In the genomic region with DNA sequence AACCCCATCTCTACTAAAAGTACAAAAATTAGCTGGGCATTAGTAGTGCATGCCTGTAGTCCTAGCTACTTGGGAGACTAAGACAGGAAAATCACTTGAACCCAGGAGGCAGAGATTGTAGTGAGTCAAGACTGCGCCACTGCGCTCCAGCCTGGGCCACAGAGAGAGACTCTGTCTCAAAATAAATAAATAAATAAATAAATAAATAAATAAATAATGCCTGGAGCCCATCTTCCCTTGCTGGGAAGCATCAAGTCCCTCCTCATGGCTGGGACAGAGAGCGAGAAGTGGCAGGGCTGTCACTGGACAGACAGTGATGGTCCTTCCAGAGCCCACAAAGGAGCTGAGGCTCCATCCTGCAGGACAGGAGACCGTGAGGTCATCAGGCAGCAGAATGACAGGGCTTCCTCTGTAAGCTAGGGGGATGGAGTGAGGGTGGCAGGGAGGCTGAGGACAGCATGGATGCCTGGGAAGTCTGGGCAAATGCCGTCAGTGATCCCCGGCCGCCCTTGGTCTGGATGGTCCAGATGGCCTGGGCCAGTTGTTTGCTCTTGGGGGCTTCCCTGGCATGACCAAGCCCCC, we compare ENCODE assay signal across 20 cellular contexts. TPM values are rescaled to one million over a fixed set of nuclear protein-coding genes. Genes with fewer than 3 reads are reported as not detected.
DNase-seq lines count a peak whose midpoint lies in the region; ATAC-seq and TF ChIP-seq lines count a peak whose summit lies in the region.
"Had no signal": no experiment of that assay in that cellular context is flagged by ENCODE, and none has a peak within 500 bp of the region (broad histone marks: within the 10 kb centered on the region; RNA-seq: fewer than 3 reads in every experiment).

No MANE protein-coding gene starts in this region.

- no peaks in the 10 kb centered on the region for H3K27me3 Mint-ChIP-seq in activated CD8-positive, alpha-beta T cell treated with anti-CD3 and anti-CD28 coated beads for 36 hours
- H3K27me3 Mint-ChIP-seq: activated naive CD8-positive, alpha-beta T cell treated with anti-CD3 and anti-CD28 coated beads for 36 hours had no signal

- CTCF ChIA-PET in activated CD8-positive, alpha-beta T cell treated with anti-CD3 and anti-CD28 coated beads for 36 hours (lab: Charles Lee) = interaction anchor here (1.4 kb wide), 1 partner anchor 35 kb away, joined by 3 read pairs; no protein-coding TSS in a partner anchor

- TF ChIP-seq POLR2A in vagina (IDR thresholded peaks at IDR 0.05) = no peak

- H3K4me1 Mint-ChIP-seq in activated CD8-positive, alpha-beta T cell treated with anti-CD3 and anti-CD28 coated beads for 36 hours (ENCODE audit: low read depth) = no peaks in the 10 kb centered on the region
- H3K4me1 Mint-ChIP-seq: activated naive CD8-positive, alpha-beta T cell treated with anti-CD3 and anti-CD28 coated beads for 36 hours; naive B cell; stimulated activated naive B cell treated with anti-CD40 and anti-IgM and Interleukin-4, amounts not matched to agents 10 μg/mL and 1 μg/mL and 100 μg/mL, for 72 hours; WTC11 had no signal

- DNase-seq in M059J (ENCODE audit: low read depth) (peak; percentile 59), coronary artery (ENCODE audit: low spot score) (no peak), psoas muscle (no peak), vagina (ENCODE audit: extremely low spot score in 2 of 2) (no peak), left colon (no peak), HUDEP-2 (lab: John Stamatoyannopoulos, UW; ENCODE audit: unreplicated experiment in 76 of 76) (no peak)
- no peak for DNase-seq in activated CD8-positive, alpha-beta T cell treated with anti-CD3 and anti-CD28 coated beads for 36 hours
- DNase-seq: activated CD8-positive, alpha-beta T cell treated with anti-CD3 and anti-CD28 coated beads, Interleukin-2, amount 10 ng/mL, durations not matched to agents 7 days and 5 days; activated naive CD8-positive, alpha-beta T cell treated with anti-CD3 and anti-CD28 coated beads for 36 hours; activated T-cell treated with anti-CD3 and anti-CD28 coated beads, Interleukin-2, amount 50 U/mL, for 48 hours; naive B cell; NCI-H1105 treated with DMSO at 0.1 percent for 48 hours; NCI-H69; SJCRH30; stimulated activated naive B cell treated with anti-CD40 and anti-IgM and Interleukin-4, amounts not matched to agents 10 μg/mL and 1 μg/mL and 100 μg/mL, for 72 hours; T-helper 2 cell had no signal

- POLR2A ChIA-PET in activated CD8-positive, alpha-beta T cell treated with anti-CD3 and anti-CD28 coated beads for 36 hours (lab: Charles Lee) = no interaction called here

- H3K27me3 ChIP-seq in psoas muscle (ENCODE audit: insufficient read depth in 3 of 3, low read length in 2 of 3) (no peaks in the 10 kb centered on the region), vagina (no peaks in the 10 kb centered on the region)
- H3K27me3 ChIP-seq: cardiac muscle cell, SJCRH30 had no signal

- intact Hi-C loops in psoas muscle (cut with DNase I) = no loop called here
- intact Hi-C loops in vagina (cut with DNase I) = loop anchor here (5.0 kb wide), 1 partner anchor 36 kb away; the partner anchor contains the start of gene ELN
- intact Hi-C loops in left colon (cut with DNase I, micrococcal nuclease) = no loop called here
- intact Hi-C loops in activated CD8-positive, alpha-beta T cell treated with anti-CD3 and anti-CD28 coated beads for 36 hours (cut with micrococcal nuclease) = no loop called here

- no peak overlapping the region for H3K4me3 Mint-ChIP-seq in activated CD8-positive, alpha-beta T cell treated with anti-CD3 and anti-CD28 coated beads for 36 hours
- H3K4me3 Mint-ChIP-seq: activated CD8-positive, alpha-beta T cell treated with anti-CD3 and anti-CD28 coated beads, Interleukin-2, amount 10 ng/mL, durations not matched to agents 7 days and 5 days; activated naive CD8-positive, alpha-beta T cell treated with anti-CD3 and anti-CD28 coated beads for 36 hours; naive B cell; stimulated activated naive B cell treated with anti-CD40 and anti-IgM and Interleukin-4, amounts not matched to agents 10 μg/mL and 1 μg/mL and 100 μg/mL, for 72 hours; WTC11 had no signal

- H3K36me3 Mint-ChIP-seq in activated CD8-positive, alpha-beta T cell treated with anti-CD3 and anti-CD28 coated beads for 36 hours (ENCODE audit: low read depth) = no peaks in the 10 kb centered on the region
- H3K36me3 Mint-ChIP-seq: activated naive CD8-positive, alpha-beta T cell treated with anti-CD3 and anti-CD28 coated beads for 36 hours; naive B cell; stimulated activated naive B cell treated with anti-CD40 and anti-IgM and Interleukin-4, amounts not matched to agents 10 μg/mL and 1 μg/mL and 100 μg/mL, for 72 hours had no signal

- H3K27ac ChIP-seq in coronary artery = peak overlapping the region; percentile 90 to 96
- no peak overlapping the region for H3K27ac ChIP-seq in psoas muscle
- peak overlapping the region; percentile 72 for H3K27ac ChIP-seq in vagina
- H3K27ac ChIP-seq: C4-2B, cardiac muscle cell, KMS-11, SJCRH30 had no signal

- no peak for TF ChIP-seq CTCF in coronary artery (IDR thresholded peaks at IDR 0.05)
- TF ChIP-seq CTCF in psoas muscle (IDR thresholded peaks at IDR 0.05) = no peak
- TF ChIP-seq CTCF in vagina (IDR thresholded peaks at IDR 0.05) = no peak
- no peak for TF ChIP-seq CTCF in activated CD8-positive, alpha-beta T cell treated with anti-CD3 and anti-CD28 coated beads for 36 hours (IDR thresholded peaks at IDR 0.05)

- H3K4me1 ChIP-seq in psoas muscle (peaks cover 9% of the 10 kb centered on the region), vagina (peaks cover 17% of the 10 kb centered on the region)

- H3K27ac Mint-ChIP-seq in activated CD8-positive, alpha-beta T cell treated with anti-CD3 and anti-CD28 coated beads for 36 hours = no peak overlapping the region
- H3K27ac Mint-ChIP-seq: activated CD8-positive, alpha-beta T cell treated with anti-CD3 and anti-CD28 coated beads, Interleukin-2, amount 10 ng/mL, durations not matched to agents 7 days and 5 days; activated naive CD8-positive, alpha-beta T cell treated with anti-CD3 and anti-CD28 coated beads for 36 hours; naive B cell; stimulated activated naive B cell treated with anti-CD40 and anti-IgM and Interleukin-4, amounts not matched to agents 10 μg/mL and 1 μg/mL and 100 μg/mL, for 72 hours; WTC11 had no signal

- no peaks in the 10 kb centered on the region for H3K36me3 ChIP-seq in psoas muscle (ENCODE audit: insufficient read depth in 1 of 2, low read depth in 1 of 2)
- no peaks in the 10 kb centered on the region for H3K36me3 ChIP-seq in vagina
- H3K36me3 ChIP-seq: cardiac muscle cell, SJCRH30 had no signal

- peaks cover 15% of the 10 kb centered on the region for H3K9me3 Mint-ChIP-seq in activated CD8-positive, alpha-beta T cell treated with anti-CD3 and anti-CD28 coated beads for 36 hours

- ATAC-seq in psoas muscle (peak; percentile 23 to 55 (median 43)), left colon (no peak)
- no peak for ATAC-seq in activated CD8-positive, alpha-beta T cell treated with anti-CD3 and anti-CD28 coated beads for 36 hours
- ATAC-seq: activated CD8-positive, alpha-beta T cell treated with anti-CD3 and anti-CD28 coated beads, Interleukin-2, amount 10 ng/mL, durations not matched to agents 7 days and 5 days; stimulated activated naive B cell treated with anti-CD40 and anti-IgM and Interleukin-4, amounts not matched to agents 10 μg/mL and 1 μg/mL and 100 μg/mL, for 72 hours; WTC11 had no signal

- H3K4me3 ChIP-seq in coronary artery = no peak overlapping the region
- H3K4me3 ChIP-seq in psoas muscle = no peak overlapping the region
- no peak overlapping the region for H3K4me3 ChIP-seq in vagina
- H3K4me3 ChIP-seq: cardiac muscle cell, SJCRH30 had no signal

- 65 to 72% (median 68%) methylated on average over 7 of the region's 7 CpGs for WGBS in psoas muscle, 3 donors

- H3K9me3 ChIP-seq in psoas muscle (no peaks in the 10 kb centered on the region), vagina (peaks cover 7% of the 10 kb centered on the region)

RNA-seq across cellular contexts. Expression of gene ELN, which starts 36.4 kb away (rescaled TPM):
- 26.2 and 65.2 TPM in 2 replicates for total RNA-seq in M059J (2014; rRNA removed; shearing (Covaris generic))
- 10 to 100 TPM; 15.4 to 41.1 (median 36.4) TPM for total RNA-seq in psoas muscle
- 10 to 100 TPM; 10.6 to 16.3 (median 15.5) TPM for polyA plus RNA-seq in psoas muscle
- total RNA-seq in vagina = 38.3 TPM
- total RNA-seq in left colon = 10 to 100 TPM; 10.3 to 15.0 TPM
- not detected for total RNA-seq in activated CD8-positive, alpha-beta T cell treated with anti-CD3 and anti-CD28 coated beads for 36 hours
- total RNA-seq: activated CD8-positive, alpha-beta T cell treated with anti-CD3 and anti-CD28 coated beads, Interleukin-2, amount 10 ng/mL, durations not matched to agents 7 days and 5 days; activated naive CD8-positive, alpha-beta T cell treated with anti-CD3 and anti-CD28 coated beads for 36 hours had no signal
- polyA plus RNA-seq: cardiac muscle cell had no signal

Comparison
In these comparisons a context has a peak if more than half of its experiments do, and no peak if none do; other contexts are left out.
1. ATAC-seq: peak in psoas muscle (4 of 4); none in left colon (single experiment) and activated CD8-positive, alpha-beta T cell treated with anti-CD3 and anti-CD28 coated beads for 36 hours (single experiment).
2. RNA of gene ELN, which starts 36.4 kb away (total RNA-seq): 26.2 to 65.2 TPM in M059J, 38.3 TPM in vagina (single experiment), 15.4 to 41.1 TPM in psoas muscle and 10.3 to 15.0 TPM in left colon; not detected in activated CD8-positive, alpha-beta T cell treated with anti-CD3 and anti-CD28 coated beads for 36 hours; every median in the first group is over 10 times any median in the second.